Comparison of ENCODE assay signal across 26 cellular contexts in the genomic region with DNA sequence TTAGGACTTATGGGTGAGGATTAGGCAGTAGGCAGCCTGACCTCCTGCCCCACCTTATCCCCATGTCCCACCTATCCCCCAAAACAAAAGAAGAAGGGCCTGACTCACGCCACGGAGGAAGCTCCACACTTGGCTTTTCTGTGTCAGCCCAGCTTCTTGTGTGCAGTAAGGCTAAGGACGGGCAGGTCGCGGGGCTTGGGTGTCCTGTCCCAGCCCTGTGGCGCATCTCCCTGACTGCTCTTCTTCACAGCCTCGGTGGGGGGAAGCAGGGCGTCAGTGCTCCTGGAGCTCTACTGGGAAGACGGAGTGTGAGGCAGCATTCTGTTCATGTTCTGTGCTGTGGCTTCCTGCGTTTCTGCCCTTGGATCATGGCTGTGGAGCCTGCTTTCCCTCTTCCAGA.
"Had no signal": no experiment of that assay in that cellular context is flagged by ENCODE, and none has a peak within 500 bp of the region (broad histone marks: within the 10 kb centered on the region; RNA-seq: fewer than 3 reads in every experiment).

No MANE protein-coding gene starts in this region.

- ATAC-seq: activated CD8-positive, alpha-beta T cell treated with anti-CD3 and anti-CD28 coated beads, Interleukin-2, amount 10 ng/mL, durations not matched to agents 7 days and 5 days; body of pancreas; K562; PC-3; WTC11 had no signal

- H3K4me1 ChIP-seq: ascending aorta, body of pancreas had no signal

- H3K27me3 ChIP-seq: ascending aorta, body of pancreas had no signal

- DNase-seq: activated CD4-positive, alpha-beta T cell treated with anti-CD3 and anti-CD28 coated beads for 48 hours; activated CD4-positive, alpha-beta T cell treated with anti-CD3 and anti-CD28 coated beads, Interleukin-2, amount 50 U/mL, for 4 hours; activated CD4-positive, CD25-positive, alpha-beta regulatory T cell treated with anti-CD3 and anti-CD28 coated beads, Interleukin-2, amount 50 U/mL, for 72 hours; activated CD8-positive, alpha-beta memory T cell treated with anti-CD3 and anti-CD28 coated beads, Interleukin-2, amount 50 U/mL, for 48 hours; activated CD8-positive, alpha-beta T cell treated with anti-CD3 and anti-CD28 coated beads, Interleukin-2, amount 10 ng/mL, durations not matched to agents 7 days and 5 days; activated effector memory CD4-positive, alpha-beta T cell treated with Interleukin-2 at 50 U/mL for 16 hours; activated naive CD4-positive, alpha-beta T cell; activated T-cell treated with anti-CD3 and anti-CD28 coated beads, Interleukin-2, amount 50 U/mL, for 1 hour; amniotic stem cell; body of pancreas; central memory CD4-positive, alpha-beta T cell; Karpas-422; NCI-H1048; NCI-H1436; NCI-H187; NCI-H2081; NCI-H510A treated with DMSO at 0.1 percent for 48 hours; NCI-H69; PC-3; SHP77 treated with DMSO at 0.1 percent for 48 hours; T-helper 9 cell had no signal

- H3K27ac ChIP-seq: ascending aorta, body of pancreas had no signal

- FAIRE-seq: bronchial epithelial cell, K562, RCC 7860 had no signal

- H3K36me3 ChIP-seq: ascending aorta had no signal

- H3K4me3 ChIP-seq: ascending aorta, body of pancreas, K562 had no signal
